16 cellular contexts compared by ENCODE assay signal in the genomic region with DNA sequence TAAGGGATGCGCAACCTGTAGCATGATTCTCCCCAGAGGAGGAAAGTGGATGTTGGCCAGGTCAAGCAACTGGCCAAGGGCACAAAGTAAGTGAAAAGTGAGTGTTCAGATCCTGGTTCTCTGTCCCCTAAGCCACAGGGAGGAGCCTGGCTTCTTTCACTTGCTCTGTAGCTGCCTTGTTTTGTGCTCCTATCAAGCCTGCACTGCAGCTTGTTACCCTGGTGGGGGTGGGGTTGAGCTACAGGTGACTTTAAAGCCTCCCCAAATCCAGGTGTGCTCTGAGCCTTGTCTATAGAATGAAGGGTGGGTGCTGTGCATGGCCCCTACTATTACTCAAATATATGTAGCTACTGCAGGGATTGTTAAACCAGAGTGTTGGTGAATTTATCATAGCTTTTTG. TPM values are rescaled to one million over a fixed set of nuclear protein-coding genes. Genes with fewer than 3 reads are reported as not detected.
A peak's percentile ranks its signal among the peaks of the same experiment; 100 is the strongest.
DNase-seq lines count a peak whose midpoint lies in the region; ATAC-seq, FAIRE-seq and TF ChIP-seq lines count a peak whose summit lies in the region.
"Had no signal": no experiment of that assay in that cellular context is flagged by ENCODE, and none has a peak within 500 bp of the region (broad histone marks: within the 10 kb centered on the region; RNA-seq: fewer than 3 reads in every experiment).

No MANE protein-coding gene starts in this region.

- no peak overlapping the region for H3K4me3 ChIP-seq in GM06990 (replicated peaks; ENCODE audit: low read depth, low read length)
- H3K4me3 ChIP-seq in OCI-LY1 (ENCODE audit: low read depth, low read length, poor library complexity, severe bottlenecking) = no peak overlapping the region
- no peak overlapping the region for H3K4me3 ChIP-seq in right atrium auricular region
- H3K4me3 ChIP-seq: ovary had no signal

- no peak for FAIRE-seq in RCC 7860 (lab: Jason Lieb, UNC)

- H3K36me3 ChIP-seq in GM06990 (ENCODE audit: control insufficient read depth, insufficient read depth, low read length) (no peaks in the 10 kb centered on the region), OCI-LY1 (ENCODE audit: insufficient read depth, low read length) (no peaks in the 10 kb centered on the region), right atrium auricular region (no peaks in the 10 kb centered on the region)
- H3K36me3 ChIP-seq: ovary had no signal

- H3K9me3 ChIP-seq in OCI-LY1 (ENCODE audit: low read length) (no peaks in the 10 kb centered on the region), right atrium auricular region (no peaks in the 10 kb centered on the region)
- H3K9me3 ChIP-seq: ovary had no signal

- H3K9ac ChIP-seq in OCI-LY1 (ENCODE audit: low read length) = no peak overlapping the region

- H3K9me2 ChIP-seq in OCI-LY1 (ENCODE audit: low read depth, low read length) = no peaks in the 10 kb centered on the region

- TF ChIP-seq CTCF in GM06990 (IDR thresholded peaks at IDR 0.05; ENCODE audit: insufficient read depth, low read length, poor library complexity, severe bottlenecking) (peak; percentile 14), OCI-LY1 (IDR thresholded peaks at IDR 0.05; ENCODE audit: low read length) (0 out of 2 replicates have a peak, but pooled peaks have one; percentile 6), right atrium auricular region (IDR thresholded peaks at IDR 0.05) (peak in 1 of 2 donors; percentile 36)

- no peaks in the 10 kb centered on the region for H3F3A ChIP-seq in OCI-LY1 (ENCODE audit: insufficient read depth, low read length)

- no peak overlapping the region for H2AFZ ChIP-seq in OCI-LY1 (ENCODE audit: low read length)

- H3K4me1 ChIP-seq in OCI-LY1 (ENCODE audit: insufficient read depth, low read length, severe bottlenecking) (no peaks in the 10 kb centered on the region), right atrium auricular region (peaks cover 0 to 13% of the 10 kb centered on the region in 2 donors)

- H3K79me2 ChIP-seq in OCI-LY1 (ENCODE audit: insufficient read depth, low read length) = no peaks in the 10 kb centered on the region

- no peaks in the 10 kb centered on the region for H4K20me1 ChIP-seq in OCI-LY1 (ENCODE audit: insufficient read depth, low read length)

- H3K27ac ChIP-seq in OCI-LY1 (ENCODE audit: low read depth, low read length, poor library complexity, severe bottlenecking) (no peak overlapping the region), right atrium auricular region (no peak overlapping the region)
- H3K27ac ChIP-seq: epithelial cell of prostate, ovary had no signal

- H3K4me2 ChIP-seq in OCI-LY1 (ENCODE audit: low read length) = no peak overlapping the region

- no peaks in the 10 kb centered on the region for H3K27me3 ChIP-seq in GM06990 (replicated peaks; ENCODE audit: control insufficient read depth, insufficient read depth, low read length)
- no peaks in the 10 kb centered on the region for H3K27me3 ChIP-seq in OCI-LY1 (ENCODE audit: insufficient read depth, low read length)
- no peaks in the 10 kb centered on the region for H3K27me3 ChIP-seq in right atrium auricular region
- H3K27me3 ChIP-seq: ovary had no signal

- ATAC-seq in GM18870 (IDR thresholded peaks at IDR 0.05; ENCODE audit: unreplicated experiment) (no peak), GM19324 (IDR thresholded peaks at IDR 0.05; ENCODE audit: low FRiP score, unreplicated experiment) (no peak)

- DNase-seq in NCI-H82 (lab: John Stamatoyannopoulos, UW) = peak; percentile 30
- no peak for DNase-seq in NCI-H82 treated with DMSO at 0.1 percent for 48 hours (lab: John Stamatoyannopoulos, UW; ENCODE audit: unreplicated experiment)
- DNase-seq in GM06990 (ENCODE audit: extremely low read depth, insufficient read length) = no peak
- peak; percentile 52 for DNase-seq in right atrium auricular region (ENCODE audit: low spot score)
- DNase-seq in RCC 7860 (ENCODE audit: low spot score) = no peak
- DNase-seq: activated CD4-positive, alpha-beta T cell treated with anti-CD3 and anti-CD28 coated beads for 4 hours; activated naive CD4-positive, alpha-beta T cell treated with anti-CD3 and anti-CD28 coated beads, Interleukin-2, amount 50 U/mL, for 16 hours; cerebellar nuclear complex; hypothalamus; NCI-H1436 treated with DMSO at 0.1 percent for 48 hours; NK-92 treated with Interleukin-12 subunit alpha and Interleukin-12 subunit beta, amount 100 ng/mL, for 24 hours; ovary had no signal

RNA-seq across cellular contexts. Expression of gene RALGPS1, which starts 32.9 kb away (rescaled TPM):
- 10 to 100 TPM in 1 of 2 donors, 1 to 10 TPM in 1; 9.7 to 17.7 TPM for total RNA-seq in right atrium auricular region

Comparison
In these comparisons a context has a peak if more than half of its experiments do, and no peak if none do; other contexts are left out.
1. DNase-seq: peak in NCI-H82 (single experiment) and right atrium auricular region (single experiment); none in NCI-H82 treated with DMSO at 0.1 percent for 48 hours (single experiment), GM06990 (single experiment) and RCC 7860 (single experiment).